ENCODE assay signal across 16 cellular contexts in genomic region chr7:88377421-88377820, GRCh38.
DNase-seq lines count a peak whose midpoint lies in the region; ATAC-seq and TF ChIP-seq lines count a peak whose summit lies in the region.
"Had no signal": no experiment of that assay in that cellular context is flagged by ENCODE, and none has a peak within 500 bp of the region (broad histone marks: within the 10 kb centered on the region; RNA-seq: fewer than 3 reads in every experiment).

No MANE protein-coding gene starts in this region.

- no peak overlapping the region for H4K12ac ChIP-seq in trophoblast cell (ENCODE audit: low read depth, low read length)

- no peaks in the 10 kb centered on the region for H3F3A ChIP-seq in PC-9 (ENCODE audit: insufficient read depth, low read depth)

- no peak for TF ChIP-seq CTCF in PC-9 (conservative IDR thresholded peaks at IDR 0.05)
- no peak for TF ChIP-seq CTCF in hepatocyte (IDR thresholded peaks at IDR 0.05; ENCODE audit: poor library complexity)
- TF ChIP-seq CTCF in esophagus muscularis mucosa (IDR thresholded peaks at IDR 0.05) = no peak

- no peak overlapping the region for H2BK5ac ChIP-seq in trophoblast cell (ENCODE audit: low read depth, low read length, poor library complexity)

- no peak overlapping the region for H3K23ac ChIP-seq in trophoblast cell (ENCODE audit: low read length)

- H2BK12ac ChIP-seq in trophoblast cell (ENCODE audit: low read length) = no peak overlapping the region

- TF ChIP-seq EP300 in esophagus muscularis mucosa (IDR thresholded peaks at IDR 0.05) = no peak

- H3K79me2 ChIP-seq in PC-9 (ENCODE audit: low read depth) (no peaks in the 10 kb centered on the region), hepatocyte (no peaks in the 10 kb centered on the region), trophoblast cell (ENCODE audit: control insufficient read depth, insufficient read depth, low read length, poor library complexity) (no peaks in the 10 kb centered on the region)

- no peaks in the 10 kb centered on the region for H3K79me1 ChIP-seq in trophoblast cell (ENCODE audit: low read length)

- no peak overlapping the region for H2AFZ ChIP-seq in PC-9
- H2AFZ ChIP-seq in hepatocyte = no peak overlapping the region
- H2AFZ ChIP-seq in trophoblast cell (ENCODE audit: insufficient read depth, low read length, poor library complexity) = no peak overlapping the region

- no peaks in the 10 kb centered on the region for H3K4me1 ChIP-seq in PC-9 (replicated peaks; ENCODE audit: insufficient read depth)
- no peaks in the 10 kb centered on the region for H3K4me1 ChIP-seq in hepatocyte (ENCODE audit: insufficient read depth)
- H3K4me1 ChIP-seq in trophoblast cell (ENCODE audit: control insufficient read depth in 1 of 2, insufficient read depth in 2 of 2, low read length in 2 of 2) = no peaks in the 10 kb centered on the region
- no peaks in the 10 kb centered on the region for H3K4me1 ChIP-seq in esophagus muscularis mucosa
- H3K4me1 ChIP-seq: BLaER1, gastroesophageal sphincter had no signal

- no peak for ATAC-seq in GM21367 (IDR thresholded peaks at IDR 0.05; ENCODE audit: unreplicated experiment)
- ATAC-seq: gastroesophageal sphincter had no signal

- no peaks in the 10 kb centered on the region for H3K27me3 ChIP-seq in PC-9 (ENCODE audit: insufficient read depth, low read depth)
- H3K27me3 ChIP-seq in hepatocyte = no peaks in the 10 kb centered on the region
- no peaks in the 10 kb centered on the region for H3K27me3 ChIP-seq in trophoblast cell (ENCODE audit: insufficient read depth, low read length)
- no peaks in the 10 kb centered on the region for H3K27me3 ChIP-seq in esophagus muscularis mucosa
- H3K27me3 ChIP-seq: BLaER1, gastroesophageal sphincter had no signal

- H3K18ac ChIP-seq in trophoblast cell (ENCODE audit: low read length) = no peak overlapping the region

- H3K9me2 ChIP-seq in PC-9 (ENCODE audit: insufficient read depth) (no peaks in the 10 kb centered on the region), hepatocyte (replicated peaks; ENCODE audit: insufficient read depth) (no peaks in the 10 kb centered on the region)

- H3K36me3 ChIP-seq in PC-9 (ENCODE audit: low read depth) (no peaks in the 10 kb centered on the region), hepatocyte (replicated peaks; ENCODE audit: insufficient read depth, low read depth) (no peaks in the 10 kb centered on the region), trophoblast cell (ENCODE audit: control insufficient read depth in 1 of 2, insufficient read depth in 2 of 2, low read length in 2 of 2) (no peaks in the 10 kb centered on the region), esophagus muscularis mucosa (no peaks in the 10 kb centered on the region)
- H3K36me3 ChIP-seq: BLaER1, gastroesophageal sphincter had no signal

- no peak overlapping the region for H4K91ac ChIP-seq in trophoblast cell (ENCODE audit: low read depth, low read length)

- H4K20me1 ChIP-seq in PC-9 (ENCODE audit: insufficient read depth) (no peaks in the 10 kb centered on the region), hepatocyte (ENCODE audit: insufficient read depth, poor library complexity, severe bottlenecking) (no peaks in the 10 kb centered on the region)
- H4K20me1 ChIP-seq: BLaER1 had no signal

- H4K8ac ChIP-seq in trophoblast cell (ENCODE audit: low read depth, low read length) = no peak overlapping the region

- no peak overlapping the region for H3K27ac ChIP-seq in PC-9
- no peak overlapping the region for H3K27ac ChIP-seq in hepatocyte
- no peak overlapping the region for H3K27ac ChIP-seq in trophoblast cell (ENCODE audit: low read depth, low read length)
- no peak overlapping the region for H3K27ac ChIP-seq in esophagus muscularis mucosa (replicated peaks in 1 of 4)
- H3K27ac ChIP-seq: BLaER1, gastroesophageal sphincter had no signal

- no peak overlapping the region for H3K4me2 ChIP-seq in PC-9
- no peak overlapping the region for H3K4me2 ChIP-seq in hepatocyte
- H3K4me2 ChIP-seq in trophoblast cell (ENCODE audit: low read length) = no peak overlapping the region
- H3K4me2 ChIP-seq: BLaER1 had no signal

- H3K4me3 ChIP-seq in PC-9 (no peak overlapping the region), hepatocyte (no peak overlapping the region), trophoblast cell (ENCODE audit: low read depth, low read length) (no peak overlapping the region), esophagus muscularis mucosa (no peak overlapping the region)
- H3K4me3 ChIP-seq: BLaER1, gastroesophageal sphincter had no signal

- intact Hi-C loops in PC-9 (cut with micrococcal nuclease; ENCODE audit: unreplicated experiment) (no loop called here), esophagus muscularis mucosa (cut with DNase I) (no loop called here)

- H2AK5ac ChIP-seq in trophoblast cell (ENCODE audit: low read length) = no peak overlapping the region

- 17% methylated on average over 1 of the region's 1 CpG for WGBS in hepatocyte (ENCODE audit: low lambda C conversion rate, missing lambda C conversion rate)
- WGBS in trophoblast cell (ENCODE audit: extremely low coverage, insufficient coverage, insufficient read length) = no CpG with 5 or more reads among the region's 1 CpG
- WGBS in esophagus muscularis mucosa = 89% methylated on average over 1 of the region's 1 CpG

- no peak overlapping the region for H3K9ac ChIP-seq in trophoblast cell (ENCODE audit: low read length)
- H3K9ac ChIP-seq: BLaER1 had no signal

- H3K4ac ChIP-seq in trophoblast cell (ENCODE audit: low read depth, low read length) = no peak overlapping the region

- CTCF ChIA-PET in PC-9 (lab: Charles Lee) = no interaction called here

- H3K14ac ChIP-seq in trophoblast cell (ENCODE audit: low read length) = no peak overlapping the region

- no TSS peak for BruUV-seq in PC-9 (replicated peaks; lab: Mats Ljungman, UMichigan)

- H3K9me3 ChIP-seq in PC-9 (ENCODE audit: insufficient read depth, low read depth) (no peaks in the 10 kb centered on the region), hepatocyte (ENCODE audit: low read depth) (no peaks in the 10 kb centered on the region), trophoblast cell (ENCODE audit: insufficient read depth, low read depth, low read length) (no peaks in the 10 kb centered on the region), esophagus muscularis mucosa (peaks cover 0 to 5% (median 0%) of the 10 kb centered on the region in 4 donors)
- H3K9me3 ChIP-seq: BLaER1 had no signal

- no peak overlapping the region for H2BK120ac ChIP-seq in trophoblast cell (ENCODE audit: insufficient read depth, low read length, poor library complexity)

- DNase-seq in HT1080 (ENCODE audit: low read depth) = peak; percentile 81
- peak; percentile 7 to 59 for DNase-seq in PC-9
- DNase-seq in hepatocyte (ENCODE audit: low spot score) = peak; percentile 50
- peak; percentile 68 to 70 for DNase-seq in trophoblast cell
- no peak for DNase-seq in esophagus muscularis mucosa (ENCODE audit: extremely low spot score)
- DNase-seq in NCI-H526 (lab: John Stamatoyannopoulos, UW) = no peak
- DNase-seq: activated CD4-positive, alpha-beta T cell treated with anti-CD3 and anti-CD28 coated beads for 48 hours; activated naive CD8-positive, alpha-beta T cell treated with anti-CD3 and anti-CD28 coated beads, Interleukin-2, amount 10 ng/mL, durations not matched to agents 7 days and 5 days; activated T-cell treated with anti-CD3 and anti-CD28 coated beads, Interleukin-2, amount 50 U/mL, for 1 hour; central memory CD4-positive, alpha-beta T cell; NCI-H1694; NCI-H524 treated with DMSO at 0.1 percent for 48 hours; posterior cingulate gyrus had no signal

- POLR2A ChIA-PET in PC-9 (lab: Charles Lee; ENCODE audit: unreplicated experiment) = interaction anchor here (0.7 kb wide), 1 partner anchor 437 kb away, joined by 3 read pairs; no protein-coding TSS in a partner anchor

- no peak for TF ChIP-seq POLR2A in esophagus muscularis mucosa (IDR thresholded peaks at IDR 0.05; ENCODE audit: low read depth)

Comparison
In these comparisons a context has a peak if more than half of its experiments do, and no peak if none do; other contexts are left out.
1. DNase-seq: peak in HT1080 (single experiment), PC-9 (2 of 2), hepatocyte (single experiment) and trophoblast cell (2 of 2); none in esophagus muscularis mucosa (single experiment) and NCI-H526 (0 of 2).